Comparison of ENCODE assay signal across 1 cellular context in the genomic region with DNA sequence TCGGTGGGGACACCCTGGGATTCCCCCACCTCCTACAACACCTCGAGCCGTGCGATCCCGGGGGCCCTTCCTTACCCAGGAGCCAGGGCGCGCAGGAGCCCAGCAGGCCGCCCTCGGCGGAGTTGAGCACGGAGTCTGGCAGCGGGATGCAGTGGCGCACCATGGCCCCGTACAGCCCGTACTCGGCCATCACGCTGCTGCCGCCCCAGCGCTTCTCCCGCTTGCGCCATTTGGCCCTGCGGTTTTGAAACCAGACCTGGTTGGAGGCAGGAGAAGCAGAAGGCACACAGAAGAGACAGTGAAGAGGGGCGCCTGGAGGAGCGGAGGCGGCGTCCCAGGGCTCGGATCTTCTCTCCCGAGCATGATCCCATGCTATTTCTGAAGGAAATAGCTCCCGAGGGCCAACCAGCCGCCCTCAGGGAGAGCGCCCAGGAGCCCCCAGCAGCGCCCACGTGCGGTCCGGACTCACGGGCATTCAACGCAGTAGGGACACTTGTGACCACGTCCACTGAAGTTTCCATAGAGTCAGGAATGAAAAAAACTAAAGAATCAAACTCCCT.
A peak's percentile ranks its signal among the peaks of the same experiment; 100 is the strongest.
TF ChIP-seq lines count a peak whose summit lies in the region.

No MANE protein-coding gene starts in this region.

TF ChIP-seq in HepG2, 621 proteins besides CTCF, POLR2A, EP300 and RAD21 (continued from another document):
- TF ChIP-seq ZNF446 (CRISPR knock-in tag; IDR thresholded peaks at IDR 0.05) (0 out of 2 replicates have a peak, but pooled peaks have one; percentile 67), XRCC5 (optimal IDR thresholded peaks at IDR 0.05; ENCODE audit: low read length) (peak; percentile 26), ZBTB38 (CRISPR knock-in tag; IDR thresholded peaks at IDR 0.05) (peak; percentile 59; the same call in 1 of the 2 replicates), EHMT2 (IDR thresholded peaks at IDR 0.05; ENCODE audit: borderline replicate concordance, low read depth, low read length) (0 out of 2 replicates have a peak, but pooled peaks have one; percentile 32), ZNF687 (CRISPR knock-in tag; IDR thresholded peaks at IDR 0.05) (peak; percentile 73), MTERF4 (CRISPR knock-in tag; IDR thresholded peaks at IDR 0.05) (peak; percentile 79), ZFP90 (CRISPR knock-in tag; IDR thresholded peaks at IDR 0.05; ENCODE audit: borderline replicate concordance) (0 out of 2 replicates have a peak, but pooled peaks have one; percentile 24), FOXO4 (CRISPR knock-in tag; conservative IDR thresholded peaks at IDR 0.05) (no peak), RAD51 (IDR thresholded peaks at IDR 0.05; ENCODE audit: borderline replicate concordance) (no peak), ISL2 (CRISPR knock-in tag; IDR thresholded peaks at IDR 0.05) (0 out of 2 replicates have a peak, but pooled peaks have one; percentile 34), EED (CRISPR knock-in tag; IDR thresholded peaks at IDR 0.05) (peak; percentile 18; the same call in 1 of the 2 replicates)
- TF ChIP-seq, protein P1, sequence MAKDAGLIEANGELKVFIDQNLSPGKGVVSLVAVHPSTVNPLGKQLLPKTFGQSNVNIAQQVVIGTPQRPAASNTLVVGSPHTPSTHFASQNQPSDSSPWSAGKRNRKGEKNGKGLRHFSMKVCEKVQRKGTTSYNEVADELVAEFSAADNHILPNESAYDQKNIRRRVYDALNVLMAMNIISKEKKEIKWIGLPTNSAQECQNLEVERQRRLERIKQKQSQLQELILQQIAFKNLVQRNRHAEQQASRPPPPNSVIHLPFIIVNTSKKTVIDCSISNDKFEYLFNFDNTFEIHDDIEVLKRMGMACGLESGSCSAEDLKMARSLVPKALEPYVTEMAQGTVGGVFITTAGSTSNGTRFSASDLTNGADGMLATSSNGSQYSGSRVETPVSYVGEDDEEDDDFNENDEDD (CRISPR knock-in tag; IDR thresholded peaks at IDR 0.05; ENCODE audit: borderline replicate concordance), result peak; percentile 47; the same call in 1 of the 2 replicates
